1 cellular context compared by ENCODE assay signal in genomic region chr4:139689093-139689722, GRCh38.
A peak's percentile ranks its signal among the peaks of the same experiment; 100 is the strongest.
TF ChIP-seq lines count a peak whose summit lies in the region.

No MANE protein-coding gene starts in this region.

TF ChIP-seq in HepG2, 621 proteins besides CTCF, POLR2A, EP300 and RAD21 (continued from another document and continues in another):
- no peak for TF ChIP-seq TRIM22 (IDR thresholded peaks at IDR 0.05)
- TF ChIP-seq RFXAP (CRISPR knock-in tag; IDR thresholded peaks at IDR 0.05; ENCODE audit: borderline replicate concordance): 0 out of 2 replicates have a peak, but pooled peaks have one; percentile 29
- TF ChIP-seq ZGPAT (CRISPR knock-in tag; IDR thresholded peaks at IDR 0.05): peak; percentile 85
- no peak for TF ChIP-seq USF2 (IDR thresholded peaks at IDR 0.05; ENCODE audit: low read depth, low read length)
- TF ChIP-seq USF2 (CRISPR knock-in tag; IDR thresholded peaks at IDR 0.05; ENCODE audit: borderline replicate concordance): no peak
- TF ChIP-seq HNRNPH1 (optimal IDR thresholded peaks at IDR 0.05; ENCODE audit: low read depth, low read length): no peak
- no peak for TF ChIP-seq ZNF20 (CRISPR knock-in tag; IDR thresholded peaks at IDR 0.05)
- TF ChIP-seq ZNF556 (CRISPR knock-in tag; IDR thresholded peaks at IDR 0.05; ENCODE audit: borderline replicate concordance): no peak
- TF ChIP-seq SMAD3 (CRISPR knock-in tag; IDR thresholded peaks at IDR 0.05): peak; percentile 60; the same call in 1 of the 2 replicates
- peak; percentile 26; the same call in 1 of the 2 replicates for TF ChIP-seq ZNF788 (CRISPR knock-in tag; IDR thresholded peaks at IDR 0.05; ENCODE audit: borderline replicate concordance)
- peak; percentile 90 for TF ChIP-seq HOMEZ (CRISPR knock-in tag; IDR thresholded peaks at IDR 0.05; ENCODE audit: low read depth)
- TF ChIP-seq ZNF205 (CRISPR knock-in tag; IDR thresholded peaks at IDR 0.05): peak; percentile 58; the same call in 1 of the 2 replicates
- TF ChIP-seq PAXIP1 (CRISPR knock-in tag; conservative IDR thresholded peaks at IDR 0.05): peak; percentile 98
- TF ChIP-seq MXI1 (IDR thresholded peaks at IDR 0.05; ENCODE audit: borderline replicate concordance, low read depth, low read length): peak; percentile 48; the same call in 1 of the 3 replicates
- TF ChIP-seq ZNF230 (CRISPR knock-in tag; IDR thresholded peaks at IDR 0.05): no peak
- TF ChIP-seq ZNF234 (CRISPR knock-in tag; conservative IDR thresholded peaks at IDR 0.05): no peak
- no peak for TF ChIP-seq ZNF550 (CRISPR knock-in tag; IDR thresholded peaks at IDR 0.05; ENCODE audit: borderline replicate concordance)
- no peak for TF ChIP-seq ZBTB2 (CRISPR knock-in tag; IDR thresholded peaks at IDR 0.05; ENCODE audit: low read depth)
- TF ChIP-seq FOXA3 (CRISPR knock-in tag; IDR thresholded peaks at IDR 0.05): peak; percentile 89
- TF ChIP-seq MEF2D (CRISPR knock-in tag; IDR thresholded peaks at IDR 0.05): peak; percentile 79
- TF ChIP-seq STAT5B (CRISPR knock-in tag; IDR thresholded peaks at IDR 0.05): no peak
- peak; percentile 83 for TF ChIP-seq HNF1B (CRISPR knock-in tag; IDR thresholded peaks at IDR 0.05)
- TF ChIP-seq ZKSCAN5 (CRISPR knock-in tag; IDR thresholded peaks at IDR 0.05): no peak
- 0 out of 2 replicates have a peak, but pooled peaks have one; percentile 6 for TF ChIP-seq ZNF607 (CRISPR knock-in tag; IDR thresholded peaks at IDR 0.05; ENCODE audit: borderline replicate concordance)
- TF ChIP-seq TIGD3 (CRISPR knock-in tag; IDR thresholded peaks at IDR 0.05; ENCODE audit: borderline replicate concordance): no peak
- TF ChIP-seq RERE (CRISPR knock-in tag; IDR thresholded peaks at IDR 0.05; ENCODE audit: low read depth): peak; percentile 59; the same call in 1 of the 2 replicates
- TF ChIP-seq ZNF256 (CRISPR knock-in tag; conservative IDR thresholded peaks at IDR 0.05): no peak
- no peak for TF ChIP-seq PLSCR1 (CRISPR knock-in tag; IDR thresholded peaks at IDR 0.05; ENCODE audit: borderline replicate concordance)
- TF ChIP-seq CHD4 (IDR thresholded peaks at IDR 0.05; ENCODE audit: borderline replicate concordance, low read length): no peak
